In the genomic region with DNA sequence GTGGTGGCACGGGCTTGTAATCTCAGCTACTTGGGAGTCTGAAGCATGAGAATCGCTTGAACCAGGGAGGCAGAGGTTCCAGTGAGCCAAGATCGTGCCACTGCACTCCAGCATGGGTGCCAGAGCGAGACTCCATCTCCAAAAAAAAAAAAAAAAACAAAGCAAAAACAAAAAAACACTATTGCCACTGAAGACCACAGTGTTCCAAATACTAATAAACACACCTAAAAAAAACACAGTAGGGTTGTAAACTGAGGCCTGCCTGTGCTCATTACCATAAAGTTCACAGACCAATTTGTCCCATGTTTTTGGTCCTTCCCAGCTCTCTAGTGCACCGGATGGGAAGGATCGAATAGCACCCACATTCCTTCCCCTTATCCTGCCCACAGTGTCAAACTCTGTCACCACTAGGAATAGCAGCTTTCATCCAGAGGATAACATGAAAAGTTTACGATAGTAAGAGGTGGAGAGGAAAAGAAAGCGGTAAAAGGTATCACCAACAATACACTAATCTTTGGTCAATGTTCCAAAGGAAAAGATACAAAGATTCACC, we compare ENCODE assay signal across 1 cellular context.
TF ChIP-seq lines count a peak whose summit lies in the region.

No MANE protein-coding gene starts in this region.

TF ChIP-seq in HepG2, 621 proteins besides CTCF, POLR2A, EP300 and RAD21:
- TF ChIP-seq ZNF446 (CRISPR knock-in tag; IDR thresholded peaks at IDR 0.05): no peak
- no peak for TF ChIP-seq ZNF30 (CRISPR knock-in tag; IDR thresholded peaks at IDR 0.05)
- no peak for TF ChIP-seq ZHX1 (CRISPR knock-in tag; IDR thresholded peaks at IDR 0.05; ENCODE audit: low read depth)
- no peak for TF ChIP-seq ZNF674 (CRISPR knock-in tag; IDR thresholded peaks at IDR 0.05; ENCODE audit: low read depth)
- TF ChIP-seq NR2F1 (CRISPR knock-in tag; IDR thresholded peaks at IDR 0.05): no peak
